7 cellular contexts compared by ENCODE assay signal in genomic region chr11:48366365-48366764, GRCh38. TPM values are rescaled to one million over a fixed set of nuclear protein-coding genes. Genes with fewer than 3 reads are reported as not detected.
"Had no signal": no experiment of that assay in that cellular context is flagged by ENCODE, and none has a peak within 500 bp of the region (broad histone marks: within the 10 kb centered on the region; RNA-seq: fewer than 3 reads in every experiment).

Gene OR4C5, minus strand, starts transcription at chr11:48366465. Its CDS starts 0 bp downstream, at chr11:48366465.

- ATAC-seq: GM12878 had no signal

- H3K4me3 ChIP-seq: GM12878 had no signal

- DNase-seq: GDM1, GF-D8 had no signal

- FAIRE-seq: G401.6, GM12891, GM18507, GM19239 had no signal

RNA-seq across cellular contexts. Expression of gene OR4C5, which starts in this region (rescaled TPM):
- total RNA-seq: GM12878 had no signal
- polyA plus RNA-seq: GM12878 had no signal
